ENCODE assay signal across 20 cellular contexts in genomic region chr6:129033173-129033572, GRCh38.
DNase-seq lines count a peak whose midpoint lies in the region; ATAC-seq and TF ChIP-seq lines count a peak whose summit lies in the region.
"Had no signal": no experiment of that assay in that cellular context is flagged by ENCODE, and none has a peak within 500 bp of the region (broad histone marks: within the 10 kb centered on the region; RNA-seq: fewer than 3 reads in every experiment).

No MANE protein-coding gene starts in this region.

- H3K4me1 ChIP-seq in heart right ventricle (peaks cover 0 to 44% (median 6%) of the 10 kb centered on the region in 9 donors), right cardiac atrium (ENCODE audit: control insufficient read depth, insufficient read depth, low read length) (peaks cover 1% of the 10 kb centered on the region), mesenchymal stem cell (ENCODE audit: control insufficient read depth, insufficient read depth, low read depth, low read length) (no peaks in the 10 kb centered on the region), skeletal muscle satellite cell (ENCODE audit: control insufficient read depth, insufficient read depth, low read length) (peaks cover 34% of the 10 kb centered on the region)
- H3K4me1 ChIP-seq: BLaER1 treated with 17β-estradiol and CSF1 and Interleukin-3, amounts not matched to agents 10 nM and 100 nM had no signal

- H3K4ac ChIP-seq in mesenchymal stem cell (ENCODE audit: low read depth in 1 of 2, low read length in 2 of 2) = no peak overlapping the region

- H3K23ac ChIP-seq in mesenchymal stem cell (ENCODE audit: low read length in 2 of 2) = no peak overlapping the region

- H3K27me3 Mint-ChIP-seq in immature natural killer cell (ENCODE audit: low read depth in 3 of 3) = peaks cover under 1 to 6% (median 3%) of the 10 kb centered on the region in 3 donors

- H3K9ac ChIP-seq in mesenchymal stem cell (ENCODE audit: low read length) (peak overlapping the region; percentile 57), skeletal muscle satellite cell (ENCODE audit: low read depth, low read length) (no peak overlapping the region)
- H3K9ac ChIP-seq: BLaER1 treated with 17β-estradiol and CSF1 and Interleukin-3, amounts not matched to agents 10 nM and 100 nM; SK-N-SH had no signal

- H3K4me3 ChIP-seq in heart right ventricle = no peak overlapping the region
- H3K4me3 ChIP-seq in right cardiac atrium (ENCODE audit: low read length) = no peak overlapping the region
- H3K4me3 ChIP-seq in mesenchymal stem cell (ENCODE audit: insufficient read depth in 1 of 2, low read depth in 1 of 2, low read length in 2 of 2) = peak overlapping the region in 1 of 2 experiments; percentile 49
- H3K4me3 ChIP-seq in skeletal muscle satellite cell (ENCODE audit: low read length) = no peak overlapping the region
- H3K4me3 ChIP-seq: BLaER1 treated with 17β-estradiol and CSF1 and Interleukin-3, amounts not matched to agents 10 nM and 100 nM; GM23338; MG63 had no signal

- H2BK15ac ChIP-seq in mesenchymal stem cell (ENCODE audit: low read depth, poor library complexity, severe bottlenecking) = no peak overlapping the region

- DNase-seq in heart right ventricle = no peak
- DNase-seq in right cardiac atrium = no peak
- DNase-seq in mesenchymal stem cell = no peak
- DNase-seq in H4 (ENCODE audit: low spot score) = no peak
- no peak for DNase-seq in immature natural killer cell
- no peak for DNase-seq in NCI-H187 treated with DMSO at 0.1 percent for 48 hours (lab: John Stamatoyannopoulos, UW)
- DNase-seq: CD4-positive, alpha-beta T cell; IMR-90; KG1; MG63; NCI-H2029 treated with DMSO at 0.1 percent for 48 hours; NCI-H2227 treated with DMSO at 0.1 percent for 48 hours; NCI-H526 treated with DMSO at 0.1 percent for 48 hours; SK-N-SH had no signal

- no peak for TF ChIP-seq CTCF in heart right ventricle (IDR thresholded peaks at IDR 0.05)

- H3K27me3 ChIP-seq in heart right ventricle (no peaks in the 10 kb centered on the region), right cardiac atrium (ENCODE audit: control insufficient read depth, insufficient read depth) (no peaks in the 10 kb centered on the region), mesenchymal stem cell (ENCODE audit: control insufficient read depth in 1 of 2, insufficient read depth in 1 of 2, low read length in 2 of 2) (no peaks in the 10 kb centered on the region), skeletal muscle satellite cell (ENCODE audit: control insufficient read depth, insufficient read depth, low read length) (no peaks in the 10 kb centered on the region)
- H3K27me3 ChIP-seq: BLaER1 treated with 17β-estradiol and CSF1 and Interleukin-3, amounts not matched to agents 10 nM and 100 nM; MG63 had no signal

- H2BK12ac ChIP-seq in mesenchymal stem cell (ENCODE audit: low read length in 2 of 2) = no peak overlapping the region

- no peaks in the 10 kb centered on the region for H3K4me1 Mint-ChIP-seq in immature natural killer cell

- no peak overlapping the region for H3K4me3 Mint-ChIP-seq in immature natural killer cell
- H3K4me3 Mint-ChIP-seq: CD4-positive, alpha-beta T cell; GM23338 had no signal

- peak overlapping the region in 6 of 10 donors; percentile 10 to 57 (median 44) for H3K27ac ChIP-seq in heart right ventricle
- H3K27ac ChIP-seq in right cardiac atrium (ENCODE audit: low read length) = no peak overlapping the region
- H3K27ac ChIP-seq in mesenchymal stem cell (ENCODE audit: low read length, poor library complexity, severe bottlenecking) = no peak overlapping the region
- H3K27ac ChIP-seq: BLaER1 treated with 17β-estradiol and CSF1 and Interleukin-3, amounts not matched to agents 10 nM and 100 nM; RWPE1 had no signal

- H3K9me3 Mint-ChIP-seq in immature natural killer cell = peaks cover 0 to 4% (median 0%) of the 10 kb centered on the region in 6 donors
- H3K9me3 Mint-ChIP-seq: CD4-positive, alpha-beta T cell; GM23338 had no signal

- H3K79me1 ChIP-seq in mesenchymal stem cell (replicated peaks; ENCODE audit: low read length, poor library complexity, severe bottlenecking) = no peaks in the 10 kb centered on the region

- no peak overlapping the region for H2BK120ac ChIP-seq in mesenchymal stem cell (ENCODE audit: low read depth, low read length)

- H3K9me3 ChIP-seq in heart right ventricle (no peaks in the 10 kb centered on the region), right cardiac atrium (ENCODE audit: control insufficient read depth, low read length) (no peaks in the 10 kb centered on the region), mesenchymal stem cell (ENCODE audit: control insufficient read depth, low read length) (no peaks in the 10 kb centered on the region), skeletal muscle satellite cell (replicated peaks; ENCODE audit: low read length) (no peaks in the 10 kb centered on the region)
- H3K9me3 ChIP-seq: BLaER1 treated with 17β-estradiol and CSF1 and Interleukin-3, amounts not matched to agents 10 nM and 100 nM; MG63; SK-N-SH had no signal

- H2AFZ ChIP-seq in mesenchymal stem cell (ENCODE audit: low read depth, low read length) = no peak overlapping the region
- H2AFZ ChIP-seq: GM23338 had no signal

- no peak overlapping the region for H3K18ac ChIP-seq in mesenchymal stem cell (ENCODE audit: low read depth in 1 of 2, low read length in 2 of 2)

- no peaks in the 10 kb centered on the region for H3K36me3 ChIP-seq in heart right ventricle
- H3K36me3 ChIP-seq in mesenchymal stem cell (ENCODE audit: control insufficient read depth in 1 of 2, insufficient read depth in 2 of 2, low read depth in 1 of 2, low read length in 2 of 2) = no peaks in the 10 kb centered on the region
- no peaks in the 10 kb centered on the region for H3K36me3 ChIP-seq in skeletal muscle satellite cell (ENCODE audit: insufficient read depth, low read length)
- H3K36me3 ChIP-seq: BLaER1 treated with 17β-estradiol and CSF1 and Interleukin-3, amounts not matched to agents 10 nM and 100 nM; MG63 had no signal

- no peak overlapping the region for H3K27ac Mint-ChIP-seq in immature natural killer cell
- H3K27ac Mint-ChIP-seq: CD4-positive, alpha-beta T cell; GM23338 had no signal

- H3K14ac ChIP-seq in mesenchymal stem cell (ENCODE audit: low read length in 2 of 2) = no peak overlapping the region

- H2AK5ac ChIP-seq in mesenchymal stem cell (ENCODE audit: low read length, severe bottlenecking) = no peak overlapping the region

- 52 to 57% methylated on average over 1 of the region's 1 CpG for WGBS in heart right ventricle, 2 donors
- WGBS in right cardiac atrium = 41% methylated on average over 1 of the region's 1 CpG
- 100% methylated on average over 1 of the region's 1 CpG for WGBS in mesenchymal stem cell

- H4K8ac ChIP-seq in mesenchymal stem cell (ENCODE audit: low read length) = no peak overlapping the region

- no peak overlapping the region for H2BK5ac ChIP-seq in mesenchymal stem cell (ENCODE audit: low read depth, low read length, poor library complexity, severe bottlenecking)

- intact Hi-C loops in heart right ventricle (cut with DNase I) (no loop called here), right cardiac atrium (cut with DNase I) (no loop called here)

- H4K91ac ChIP-seq in mesenchymal stem cell (ENCODE audit: low read length) = no peak overlapping the region

- H3K36me3 Mint-ChIP-seq in immature natural killer cell = no peaks in the 10 kb centered on the region

- no peak for ATAC-seq in heart right ventricle
- ATAC-seq in right cardiac atrium = no peak
- ATAC-seq: GM23338, HCT116, Panc1 had no signal

- no peak overlapping the region for H3K4me2 ChIP-seq in mesenchymal stem cell (ENCODE audit: low read length, poor library complexity, severe bottlenecking)
- peak overlapping the region; percentile 18 for H3K4me2 ChIP-seq in skeletal muscle satellite cell (ENCODE audit: low read length)
- H3K4me2 ChIP-seq: BLaER1 treated with 17β-estradiol and CSF1 and Interleukin-3, amounts not matched to agents 10 nM and 100 nM; GM23338; SK-N-SH had no signal

Comparison
In these comparisons a context has a peak if more than half of its experiments do, and no peak if none do; other contexts are left out.
1. H3K27ac ChIP-seq: peak in heart right ventricle (6 of 10); none in right cardiac atrium (single experiment) and mesenchymal stem cell (single experiment).